In the genomic region with DNA sequence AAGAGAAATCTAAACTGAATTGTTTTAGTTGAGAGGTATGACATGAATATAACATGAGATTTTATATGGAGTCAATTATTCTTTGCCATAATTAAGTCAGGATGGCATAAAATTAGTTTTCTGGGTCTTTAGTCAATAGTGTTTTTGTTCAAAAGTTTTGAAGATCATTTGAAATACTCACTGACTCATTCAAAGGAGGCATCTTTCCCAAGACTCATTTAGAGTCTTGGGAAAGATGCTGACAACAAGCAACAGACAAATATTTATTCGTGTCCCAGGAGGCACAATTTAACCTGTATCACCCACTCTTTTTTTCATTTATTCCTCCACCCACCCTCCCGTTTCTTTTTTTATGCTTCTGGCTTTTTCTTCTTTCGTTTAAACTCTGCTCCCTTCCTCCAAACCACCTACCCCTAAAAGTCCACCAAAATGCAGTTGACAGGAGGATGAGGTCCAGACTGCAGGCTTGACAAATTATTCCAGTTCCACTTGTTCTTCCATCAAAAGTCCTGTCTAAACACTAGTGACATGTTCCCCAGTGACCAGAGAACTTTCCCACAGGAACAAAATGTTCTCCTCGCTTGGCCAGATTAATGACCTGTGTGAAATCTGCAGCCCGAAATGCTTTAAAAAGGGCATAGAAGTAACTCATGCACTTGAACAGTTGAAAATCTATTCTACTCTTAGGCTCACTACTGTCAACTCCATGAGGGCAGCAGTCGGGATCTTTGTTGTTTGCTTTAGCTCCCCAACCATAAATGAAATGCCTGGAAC, we compare ENCODE assay signal across 15 cellular contexts. TPM values are rescaled to one million over a fixed set of nuclear protein-coding genes. Genes with fewer than 3 reads are reported as not detected.
DNase-seq lines count a peak whose midpoint lies in the region; ATAC-seq and TF ChIP-seq lines count a peak whose summit lies in the region.
"Had no signal": no experiment of that assay in that cellular context is flagged by ENCODE, and none has a peak within 500 bp of the region (broad histone marks: within the 10 kb centered on the region; RNA-seq: fewer than 3 reads in every experiment).

No MANE protein-coding gene starts in this region.

- H3K4me3 ChIP-seq in ascending aorta: no peak overlapping the region
- H3K4me3 ChIP-seq in fibroblast of villous mesenchyme (ENCODE audit: low read depth, low read length): no peak overlapping the region
- H3K4me3 ChIP-seq in tibial artery: no peak overlapping the region
- no peak overlapping the region for H3K4me3 ChIP-seq in HAP-1
- H3K4me3 ChIP-seq: BLaER1 had no signal

- no peaks in the 10 kb centered on the region for H3K36me3 Mint-ChIP-seq in CD14-positive monocyte
- H3K36me3 Mint-ChIP-seq: IgD-negative memory B cell had no signal

- no peak overlapping the region for H3K27ac Mint-ChIP-seq in CD14-positive monocyte
- H3K27ac Mint-ChIP-seq: H9, IgD-negative memory B cell had no signal

- H3K27ac ChIP-seq in ascending aorta (peak overlapping the region; percentile 63 to 66), tibial artery (peak overlapping the region; percentile 74 to 78)
- H3K27ac ChIP-seq: BLaER1 had no signal

- peaks cover 9% of the 10 kb centered on the region for H3K4me1 Mint-ChIP-seq in CD14-positive monocyte
- H3K4me1 Mint-ChIP-seq: IgD-negative memory B cell had no signal

- H3K4me3 Mint-ChIP-seq in CD14-positive monocyte: no peak overlapping the region
- H3K4me3 Mint-ChIP-seq: H9, IgD-negative memory B cell had no signal

- ATAC-seq in GM19395 (IDR thresholded peaks at IDR 0.05; ENCODE audit: unreplicated experiment): no peak
- ATAC-seq: Panc1 had no signal

- no peaks in the 10 kb centered on the region for H3K36me3 ChIP-seq in ascending aorta
- H3K36me3 ChIP-seq in tibial artery: no peaks in the 10 kb centered on the region
- H3K36me3 ChIP-seq in HAP-1 (replicated peaks): no peaks in the 10 kb centered on the region
- H3K36me3 ChIP-seq: BLaER1 had no signal

- no peaks in the 10 kb centered on the region for H3K9me3 ChIP-seq in ascending aorta
- no peaks in the 10 kb centered on the region for H3K9me3 ChIP-seq in tibial artery
- no peaks in the 10 kb centered on the region for H3K9me3 ChIP-seq in HAP-1
- H3K9me3 ChIP-seq: BLaER1 had no signal

- H3K9me3 Mint-ChIP-seq in CD14-positive monocyte: no peaks in the 10 kb centered on the region
- H3K9me3 Mint-ChIP-seq: H9 had no signal

- no peak for TF ChIP-seq CTCF in ascending aorta (IDR thresholded peaks at IDR 0.05)
- no peak for TF ChIP-seq CTCF in fibroblast of villous mesenchyme (IDR thresholded peaks at IDR 0.05; ENCODE audit: insufficient read depth, low read depth, low read length)
- TF ChIP-seq CTCF in tibial artery (IDR thresholded peaks at IDR 0.05): no peak
- TF ChIP-seq CTCF in CD14-positive monocyte (IDR thresholded peaks at IDR 0.05): no peak

- in situ Hi-C loops in HAP-1 (cut with MboI; ENCODE audit: low sequenced_read_pairs): no loop called here

- peak; percentile 63 for DNase-seq in COLO829 (ENCODE audit: low spot score)
- DNase-seq in ascending aorta (ENCODE audit: low spot score in 2 of 2): no peak
- DNase-seq in fibroblast of villous mesenchyme (ENCODE audit: low read depth): peak; percentile 25
- peak in 1 of 2 donors; percentile 72 for DNase-seq in tibial artery
- DNase-seq in CD14-positive monocyte (ENCODE audit: low spot score): no peak
- DNase-seq in HAP-1 (ENCODE audit: low spot score in 2 of 2): no peak
- DNase-seq: DMS153, H9, NCI-H2029, NCI-H774, SHP77 had no signal

- H3K27me3 Mint-ChIP-seq in CD14-positive monocyte (ENCODE audit: low read depth in 3 of 3): peaks cover 0 to 3% (median 2%) of the 10 kb centered on the region in 3 donors
- H3K27me3 Mint-ChIP-seq: IgD-negative memory B cell had no signal

- intact Hi-C loops in ascending aorta (cut with DNase I): loop anchor here (2.0 to 5.0 kb wide), 2 partner anchors 43 to 160 kb away; partner anchors contain the start of genes CSRP2 and ZDHHC17
- intact Hi-C loops in tibial artery (cut with DNase I; ENCODE audit: low total_unique reads): loop anchor here (5.0 kb wide), 1 partner anchor 45 kb away; the partner anchor contains the start of gene CSRP2
- intact Hi-C loops in CD14-positive monocyte (cut with micrococcal nuclease): no loop called here

- H3K27me3 ChIP-seq in ascending aorta (no peaks in the 10 kb centered on the region), tibial artery (no peaks in the 10 kb centered on the region), HAP-1 (ENCODE audit: low read depth) (no peaks in the 10 kb centered on the region)
- H3K27me3 ChIP-seq: BLaER1 had no signal

- H3K4me1 ChIP-seq in ascending aorta (peaks cover 0 to 7% of the 10 kb centered on the region in 2 donors), tibial artery (peaks cover 0 to 76% (median 17%) of the 10 kb centered on the region in 4 donors), HAP-1 (no peaks in the 10 kb centered on the region)

RNA-seq across cellular contexts. Expression of gene CSRP2, which starts 43.3 kb away (rescaled TPM):
- total RNA-seq in ascending aorta (59.7 TPM), fibroblast of villous mesenchyme (64.3 and 131 TPM in 2 replicates)
- polyA plus RNA-seq in CD14-positive monocyte: under 1 TPM in 1 of 2 donors, not detected in 1; 0.07 TPM

Comparison
In these comparisons a context has a peak if more than half of its experiments do, and no peak if none do; other contexts are left out.
1. DNase-seq: peak in COLO829 (single experiment) and fibroblast of villous mesenchyme (single experiment); none in ascending aorta (0 of 2), CD14-positive monocyte (single experiment) and HAP-1 (0 of 2).
2. intact Hi-C loops: an anchor here in ascending aorta (2.0 to 5.0 kb wide) and tibial artery (5.0 kb wide); none called in CD14-positive monocyte.